8 cellular contexts compared by ENCODE assay signal in genomic region chr15:72796210-72796514, GRCh38. TPM values are rescaled to one million over a fixed set of nuclear protein-coding genes. Genes with fewer than 3 reads are reported as not detected.
DNase-seq lines count a peak whose midpoint lies in the region; ATAC-seq, FAIRE-seq and TF ChIP-seq lines count a peak whose summit lies in the region.

No MANE protein-coding gene starts in this region.

- TF ChIP-seq EP300 in K562 (IDR thresholded peaks at IDR 0.05; ENCODE audit: low read length), result no peak

- peak in 1 of 4 experiments; percentile 47 for DNase-seq in K562 (ENCODE audit: extremely low read depth in 1 of 4, low spot score in 3 of 4)
- no peak for DNase-seq in BE2C
- no peak for DNase-seq in cerebellar cortex (ENCODE audit: low spot score)
- DNase-seq in NCI-H2196 treated with DMSO at 0.1 percent for 48 hours (lab: John Stamatoyannopoulos, UW; ENCODE audit: unreplicated experiment), result no peak

- H3K36me3 ChIP-seq in BLaER1, result no peaks in the 10 kb centered on the region
- H3K36me3 ChIP-seq in HUES6 (ENCODE audit: control insufficient read depth, insufficient read depth, low read length), result no peaks in the 10 kb centered on the region
- no peaks in the 10 kb centered on the region for H3K36me3 ChIP-seq in K562 (ENCODE audit: control insufficient read depth, insufficient read depth, low read length)
- no peaks in the 10 kb centered on the region for H3K36me3 ChIP-seq in muscle layer of colon (ENCODE audit: insufficient read depth, low read length)
- H3K36me3 ChIP-seq in BE2C, result no peaks in the 10 kb centered on the region

- no peak; the same call in 1 of the 3 replicates for ATAC-seq in K562
- no peak for ATAC-seq in HG03439 (IDR thresholded peaks at IDR 0.05; ENCODE audit: unreplicated experiment)

- H3K9me3 ChIP-seq in BLaER1 (no peaks in the 10 kb centered on the region), HUES6 (ENCODE audit: control insufficient read depth, insufficient read depth, low read depth, low read length) (no peaks in the 10 kb centered on the region), K562 (replicated peaks; ENCODE audit: control insufficient read depth, insufficient read depth, low read depth, low read length) (no peaks in the 10 kb centered on the region), muscle layer of colon (ENCODE audit: low read length) (no peaks in the 10 kb centered on the region), BE2C (no peaks in the 10 kb centered on the region)

- H3K79me2 ChIP-seq in K562 (ENCODE audit: control insufficient read depth, insufficient read depth, low read length), result no peaks in the 10 kb centered on the region

- intact Hi-C loops in K562 (cut with micrococcal nuclease), result loop anchor here (10.0 kb wide), 1 partner anchor 71 kb away; no protein-coding TSS in a partner anchor

- TF ChIP-seq CTCF in K562 (IDR thresholded peaks at IDR 0.05 in 2 of 3, conservative IDR thresholded peaks at IDR 0.05 in 1 of 3; ENCODE audit: insufficient read depth in 2 of 3, low read depth in 1 of 3, low read length in 3 of 3) (peak in 1 of 3 experiments; percentile 8; a peak in 1 of 6 replicates), BE2C (IDR thresholded peaks at IDR 0.05; ENCODE audit: low read depth, low read length) (no peak)

- no peak for TF ChIP-seq POLR2A in K562 (conservative IDR thresholded peaks at IDR 0.05)

- CTCF ChIA-PET in K562 (lab: Yijun Ruan, JAX; ENCODE audit: low intra/inter-chr PET ratio), result interaction anchor here (1.2 kb wide), 1 partner anchor 73 kb away, joined by 3 read pairs; no protein-coding TSS in a partner anchor

- no peak overlapping the region for H3K4me3 ChIP-seq in BLaER1
- H3K4me3 ChIP-seq in HUES6 (ENCODE audit: low read depth, low read length), result peak overlapping the region; percentile 63
- H3K4me3 ChIP-seq in K562, result no peak overlapping the region; the same call in 1 of the 2 replicates
- peak overlapping the region; percentile 10 to 67 for H3K4me3 ChIP-seq in muscle layer of colon (ENCODE audit: low read depth in 1 of 2, low read length in 2 of 2)
- H3K4me3 ChIP-seq in BE2C (ENCODE audit: low read depth, low read length), result no peak overlapping the region

- peak in 1 of 2 experiments; percentile 23; a peak in 1 of 4 replicates for TF ChIP-seq RAD21 in K562 (CRISPR knock-in tag; conservative IDR thresholded peaks at IDR 0.05 in 1 of 2, IDR thresholded peaks at IDR 0.05 in 1 of 2)

- POLR2A ChIA-PET in K562 (lab: Yijun Ruan, JAX), result interaction anchor here (1.1 kb wide), 1 partner anchor 13 kb away, joined by 3 read pairs; the partner anchor contains the start of gene ADPGK

- WGBS in K562 (ENCODE audit: insufficient coverage, low coverage, missing lambda C conversion rate), result 6% methylated on average over 5 of the region's 7 CpGs

- H3K9ac ChIP-seq in BLaER1, result no peak overlapping the region
- H3K9ac ChIP-seq in HUES6 (ENCODE audit: low read length), result no peak overlapping the region
- peak overlapping the region in 1 of 2 experiments; percentile 59; a peak in 2 of 4 replicates for H3K9ac ChIP-seq in K562 (ENCODE audit: insufficient read depth in 1 of 2, low read depth in 2 of 2, low read length in 2 of 2)
- H3K9ac ChIP-seq in muscle layer of colon (ENCODE audit: low read length), result no peak overlapping the region

- in situ Hi-C loops in K562 (cut with MboI), result loop anchor here (25.0 kb wide), 1 partner anchor 1291 kb away; the partner anchor contains the start of gene GOLGA6A

- H3K4me2 ChIP-seq in BLaER1 (peak overlapping the region; percentile 84), K562 (ENCODE audit: insufficient read depth, low read length) (peak overlapping the region; percentile 66)

- no peak overlapping the region for H3K27ac ChIP-seq in BLaER1
- no peak overlapping the region for H3K27ac ChIP-seq in HUES6 (ENCODE audit: low read depth, low read length)
- no peak overlapping the region for H3K27ac ChIP-seq in K562 (ENCODE audit: extremely low read depth, low read depth, low read length)
- H3K27ac ChIP-seq in muscle layer of colon (ENCODE audit: low read depth, low read length), result no peak overlapping the region

- FAIRE-seq in K562 (lab: Jason Lieb, UNC), result no peak

- peaks cover 6% of the 10 kb centered on the region; the same call in 1 of the 2 replicates for H3K27me3 ChIP-seq in BLaER1
- H3K27me3 ChIP-seq in HUES6 (ENCODE audit: control insufficient read depth, insufficient read depth, low read length), result peaks cover 9% of the 10 kb centered on the region
- peaks cover 15 to 23% of the 10 kb centered on the region in 2 experiments; a peak in 4 of 5 replicates for H3K27me3 ChIP-seq in K562 (ENCODE audit: control insufficient read depth in 2 of 2, insufficient read depth in 2 of 2, low read length in 2 of 2)
- H3K27me3 ChIP-seq in muscle layer of colon (ENCODE audit: control insufficient read depth in 1 of 2, insufficient read depth in 2 of 2, low read length in 2 of 2), result no peaks in the 10 kb centered on the region
- H3K27me3 ChIP-seq in BE2C, result peaks cover 12% of the 10 kb centered on the region

- no peaks in the 10 kb centered on the region for H4K20me1 ChIP-seq in BLaER1
- 0 out of 2 replicates have a peak, but pooled peaks cover 5% of the 10 kb centered on the region for H4K20me1 ChIP-seq in K562 (replicated peaks; ENCODE audit: control insufficient read depth, insufficient read depth, low read length)

- peak overlapping the region; percentile 48; the same call in 1 of the 2 replicates for H2AFZ ChIP-seq in K562 (ENCODE audit: low read depth, low read length)

- H3K9me1 ChIP-seq in K562 (ENCODE audit: control insufficient read depth, insufficient read depth, low read length), result no peaks in the 10 kb centered on the region

- H3K4me1 ChIP-seq in BLaER1 (no peaks in the 10 kb centered on the region), HUES6 (ENCODE audit: control insufficient read depth, insufficient read depth, low read length) (peaks cover 8% of the 10 kb centered on the region; the same call in 1 of the 2 replicates), K562 (replicated peaks in 1 of 2; ENCODE audit: control insufficient read depth in 2 of 2, insufficient read depth in 2 of 2, low read length in 2 of 2) (peaks cover 0 to 12% of the 10 kb centered on the region in 2 experiments; a peak in 3 of 5 replicates), muscle layer of colon (ENCODE audit: insufficient read depth, low read length) (no peaks in the 10 kb centered on the region), BE2C (no peaks in the 10 kb centered on the region)

- BruUV-seq in K562 (replicated peaks; lab: Mats Ljungman, UMichigan), result no TSS peak

TF ChIP-seq in K562, 482 proteins besides CTCF, POLR2A, EP300 and RAD21 (continues in another document):
- TF ChIP-seq ZNF316 (IDR thresholded peaks at IDR 0.05) (peak; percentile 86), BHLHE40 (IDR thresholded peaks at IDR 0.05; ENCODE audit: low read length) (no peak), ZNF408 (CRISPR knock-in tag; IDR thresholded peaks at IDR 0.05; ENCODE audit: low read depth) (no peak), XRCC5 (IDR thresholded peaks at IDR 0.05; ENCODE audit: low read depth, low read length) (no peak), CBFA2T3 (IDR thresholded peaks at IDR 0.05) (no peak), MAFF (IDR thresholded peaks at IDR 0.05; ENCODE audit: low read length) (peak; percentile 24; the same call in 1 of the 2 replicates), RBM34 (IDR thresholded peaks at IDR 0.05; ENCODE audit: borderline replicate concordance, insufficient read depth, low read length) (no peak), GATAD2B (IDR thresholded peaks at IDR 0.05; ENCODE audit: borderline replicate concordance) (no peak), ZFP36 (IDR thresholded peaks at IDR 0.05; ENCODE audit: low read depth, low read length, partially characterized antibody) (peak; percentile 18), C11orf30 (IDR thresholded peaks at IDR 0.05; ENCODE audit: low read depth) (peak; percentile 77), HDGF (IDR thresholded peaks at IDR 0.05) (no peak)

RNA-seq across cellular contexts. Expression of gene ADPGK, which starts 12.6 kb away (rescaled TPM):
- total RNA-seq in K562 (2011; cell fraction: chromatin; rRNA removed; ENCODE audit: low replicate concordance), result 139 and 159 TPM in 2 replicates
- total RNA-seq in K562 (2011; cell fraction: nucleolus; rRNA removed), result 115 and 135 TPM in 2 replicates
- 131 and 142 TPM in 2 replicates for total RNA-seq in K562 (2011; cell fraction: nucleoplasm; rRNA removed)
- total RNA-seq in K562 (2014; rRNA removed) (43.1 and 50.7 TPM in 2 replicates), K562 (2014; rRNA removed; fragmentation: Illumina TruSeq; extraction: Trizol) (48.5 and 50.4 TPM in 2 replicates), K562 (2015; rRNA removed; fragmentation: Illumina TruSeq; extraction: Trizol) (58.3 and 59.7 TPM in 2 replicates), K562 (2021) (40.3 and 45.3 TPM in 2 replicates)
- polyA plus RNA-seq in K562 (2011; rRNA removed) (89.7 and 97.4 TPM in 2 replicates), K562 (2014; fragmentation: Illumina TruSeq; extraction: Trizol) (47.4 and 59.0 TPM in 2 replicates), K562 (2014; fragmentation: Nextera tagmentation; extraction: Ambion mirVana) (10 to 100 TPM; 13.4 to 16.0 TPM), K562 (2014; rRNA removed) (55.7 and 67.1 TPM in 2 replicates)
- 56.3 and 64.5 TPM in 2 replicates for polyA plus RNA-seq in K562 (2011; cell fraction: cytosol; rRNA removed)
- 79.3 and 86.1 TPM in 2 replicates for polyA plus RNA-seq in K562 (2011; cell fraction: nucleus; rRNA removed)
- polyA plus RNA-seq in K562 (2012), result 29.5 and 33.0 TPM in 2 replicates
- polyA minus RNA-seq in K562 (2011; rRNA and poly(A)+ RNA removed), result 60.4 and 68.2 TPM in 2 replicates
- 28.1 and 29.3 TPM in 2 replicates for polyA minus RNA-seq in K562 (2011; cell fraction: cytosol; rRNA and poly(A)+ RNA removed)
- 49.1 and 67.0 TPM in 2 replicates for polyA minus RNA-seq in K562 (2011; cell fraction: nucleus; rRNA and poly(A)+ RNA removed)
- 25.7 TPM for polyA plus RNA-seq in BE2C (2012; ENCODE audit: insufficient read depth, insufficient read length, low read depth)

Comparison
In these comparisons a context has a peak if more than half of its experiments do, and no peak if none do; other contexts are left out.
1. H3K4me3 ChIP-seq: peak in HUES6 (single experiment) and muscle layer of colon (2 of 2); none in BLaER1 (single experiment), K562 (single experiment) and BE2C (single experiment).